13 cellular contexts compared by ENCODE assay signal in the genomic region with DNA sequence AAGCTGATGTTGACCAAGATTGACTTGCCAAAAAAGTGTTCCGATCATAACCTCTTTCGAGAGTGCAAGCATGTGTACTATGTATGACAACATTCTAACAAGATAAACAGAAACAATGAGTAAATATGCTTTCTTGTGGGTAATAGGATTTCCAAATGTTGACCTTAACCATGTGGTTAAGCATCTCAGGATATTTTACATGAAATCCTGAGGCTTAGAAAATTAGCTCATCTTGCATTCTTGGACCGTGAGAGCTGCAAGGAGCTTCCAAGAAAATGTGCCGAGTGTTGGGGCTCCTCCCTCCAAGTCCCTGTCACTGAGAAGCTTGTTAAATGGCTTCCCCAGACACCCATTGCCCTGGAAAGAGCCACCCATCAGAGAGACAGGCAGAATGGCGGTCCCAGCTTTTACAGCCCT. TPM values are rescaled to one million over a fixed set of nuclear protein-coding genes. Genes with fewer than 3 reads are reported as not detected.
A peak's percentile ranks its signal among the peaks of the same experiment; 100 is the strongest.
DNase-seq lines count a peak whose midpoint lies in the region; ATAC-seq and TF ChIP-seq lines count a peak whose summit lies in the region.
"Had no signal": no experiment of that assay in that cellular context is flagged by ENCODE, and none has a peak within 500 bp of the region (broad histone marks: within the 10 kb centered on the region; RNA-seq: fewer than 3 reads in every experiment).

No MANE protein-coding gene starts in this region.

- no peak for ATAC-seq in HG03280 (IDR thresholded peaks at IDR 0.05; ENCODE audit: unreplicated experiment)
- no peak for ATAC-seq in GM21529 (IDR thresholded peaks at IDR 0.05; ENCODE audit: unreplicated experiment)
- ATAC-seq: activated CD8-positive, alpha-beta memory T cell treated with anti-CD3 and anti-CD28 coated beads, Interleukin-2, amount 10 ng/mL, durations not matched to agents 7 days and 5 days; T-helper 17 cell had no signal

- 76 to 82% methylated on average over 5 of the region's 5 CpGs for WGBS in sigmoid colon, 2 donors

- TF ChIP-seq CTCF in sigmoid colon (IDR thresholded peaks at IDR 0.05): no peak

- H3K36me3 ChIP-seq in sigmoid colon: no peaks in the 10 kb centered on the region

- intact Hi-C loops in sigmoid colon (cut with DNase I): loop anchor here (1.0 kb wide), 2 partner anchors 8 to 74 kb away; partner anchors contain the start of gene CCDC174

- no peak for TF ChIP-seq POLR2A in sigmoid colon (IDR thresholded peaks at IDR 0.05)

- no peak for TF ChIP-seq EP300 in sigmoid colon (IDR thresholded peaks at IDR 0.05)

- no peaks in the 10 kb centered on the region for H3K9me3 ChIP-seq in sigmoid colon

- H3K27me3 ChIP-seq in sigmoid colon: no peaks in the 10 kb centered on the region

- peak overlapping the region; percentile 73 to 78 (median 76) for H3K27ac ChIP-seq in sigmoid colon

- H3K4me1 ChIP-seq in sigmoid colon: peaks cover 0 to 36% (median 33%) of the 10 kb centered on the region in 4 donors

- DNase-seq in ELR (ENCODE audit: low read depth) (peak; percentile 25), astrocyte of the hippocampus (ENCODE audit: low read depth, low spot score) (peak; percentile 42), iris pigment epithelial cell (ENCODE audit: low read depth) (peak; percentile 88), sigmoid colon (peak; percentile 82), NCI-H226 (no peak), GM19240 (ENCODE audit: insufficient read length, low spot score) (no peak)
- DNase-seq: activated CD8-positive, alpha-beta memory T cell treated with anti-CD3 and anti-CD28 coated beads, Interleukin-2, amount 10 ng/mL, durations not matched to agents 7 days and 5 days; CD8-positive, alpha-beta memory T cell; NCI-H1930; T-helper 17 cell had no signal

- H3K4me3 ChIP-seq in sigmoid colon: no peak overlapping the region

RNA-seq across cellular contexts. Expression of gene C3orf20, which starts 50.1 kb away (rescaled TPM):
- under 1 TPM in 1 of 4 donors, not detected in 3; 0.16 TPM for total RNA-seq in sigmoid colon
- under 1 TPM in 1 of 3 donors, not detected in 2; 0.03 TPM for polyA plus RNA-seq in sigmoid colon
- polyA plus RNA-seq: CD8-positive, alpha-beta memory T cell; esophagus had no signal

Comparison
In these comparisons a context has a peak if more than half of its experiments do, and no peak if none do; other contexts are left out.
1. DNase-seq: peak in ELR (single experiment), astrocyte of the hippocampus (single experiment), iris pigment epithelial cell (single experiment) and sigmoid colon (single experiment); none in NCI-H226 (single experiment) and GM19240 (single experiment).